19 cellular contexts compared by ENCODE assay signal in the genomic region with DNA sequence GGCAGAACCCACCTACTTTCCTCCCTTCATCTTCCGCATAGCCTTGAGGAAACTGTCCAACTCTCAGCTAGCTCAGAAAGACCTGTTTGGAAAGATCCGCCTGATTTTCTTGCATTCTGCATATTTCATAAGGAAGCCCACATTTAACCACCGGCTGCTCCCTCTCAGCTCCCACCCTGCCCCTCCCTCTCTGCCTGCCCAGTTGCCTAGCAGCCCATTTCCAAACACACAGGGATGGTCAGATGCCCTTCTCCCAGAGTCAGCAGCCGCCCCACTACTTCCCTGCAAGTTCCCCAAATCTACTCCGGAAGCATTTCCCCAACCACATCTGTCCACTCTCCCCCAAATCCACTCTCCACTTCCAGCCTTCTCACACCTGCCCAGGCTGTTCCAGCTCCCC.
A peak's percentile ranks its signal among the peaks of the same experiment; 100 is the strongest.
DNase-seq lines count a peak whose midpoint lies in the region; ATAC-seq and TF ChIP-seq lines count a peak whose summit lies in the region.
"Had no signal": no experiment of that assay in that cellular context is flagged by ENCODE, and none has a peak within 500 bp of the region (broad histone marks: within the 10 kb centered on the region; RNA-seq: fewer than 3 reads in every experiment).

No MANE protein-coding gene starts in this region.

- intact Hi-C loops in right lobe of liver (cut with DNase I), result no loop called here

- no peak for ATAC-seq in right lobe of liver
- no peak for ATAC-seq in HG02642 (IDR thresholded peaks at IDR 0.05; ENCODE audit: poor library complexity, unreplicated experiment)
- ATAC-seq: pancreas, PC-3 had no signal

- peaks cover 96% of the 10 kb centered on the region for H4K20me1 ChIP-seq in smooth muscle cell (ENCODE audit: low read depth)

- H3K9ac ChIP-seq in smooth muscle cell (ENCODE audit: low read depth), result no peak overlapping the region

- no peak overlapping the region for H3K4me2 ChIP-seq in smooth muscle cell

- 33% methylated on average over 5 of the region's 5 CpGs for WGBS in right lobe of liver (ENCODE audit: insufficient coverage, low coverage, low lambda C conversion rate, missing lambda C conversion rate)
- 96% methylated on average over 4 of the region's 5 CpGs for WGBS in smooth muscle cell (ENCODE audit: low lambda C conversion rate)

- peak overlapping the region; percentile 93 to 99 for H3K27ac ChIP-seq in coronary artery
- H3K27ac ChIP-seq in right lobe of liver, result peak overlapping the region in 2 of 3 donors; percentile 94 to 96
- peak overlapping the region; percentile 86 for H3K27ac ChIP-seq in smooth muscle cell (ENCODE audit: low read depth)

- TF ChIP-seq CTCF in coronary artery (IDR thresholded peaks at IDR 0.05), result no peak
- TF ChIP-seq CTCF in right lobe of liver (IDR thresholded peaks at IDR 0.05), result no peak
- no peak for TF ChIP-seq CTCF in smooth muscle cell (IDR thresholded peaks at IDR 0.05; ENCODE audit: borderline replicate concordance, insufficient read depth, poor library complexity, severe bottlenecking)

- DNase-seq in AG08396 (ENCODE audit: low spot score) (peak; percentile 39), coronary artery (ENCODE audit: low spot score) (no peak), right lobe of liver (peak in 1 of 3 donors; percentile 26), smooth muscle cell (lab: John Stamatoyannopoulos, UW; ENCODE audit: unreplicated experiment) (no peak), COR-L47 (lab: John Stamatoyannopoulos, UW) (no peak), cortex of kidney (lab: John Stamatoyannopoulos, UW) (no peak)
- no peak for DNase-seq in activated naive CD4-positive, alpha-beta T cell treated with anti-CD3 and anti-CD28 coated beads, Interleukin-2, amount 50 U/mL, for 16 hours
- DNase-seq: activated CD4-positive, alpha-beta memory T cell treated with anti-CD3 and anti-CD28 coated beads for 36 hours; activated naive CD8-positive, alpha-beta T cell treated with anti-CD3 and anti-CD28 coated beads, Interleukin-2, amount 10 ng/mL, durations not matched to agents 7 days and 5 days; activated T-cell treated with anti-CD3 and anti-CD28 coated beads, Interleukin-2, amount 50 U/mL, for 48 hours; cerebellar nuclear complex; EL; mesendoderm; MG63; NCI-H2029; NCI-H524 treated with DMSO at 0.1 percent for 48 hours; PC-3 had no signal

- H3K27me3 ChIP-seq in right lobe of liver (no peaks in the 10 kb centered on the region), smooth muscle cell (ENCODE audit: low read depth) (no peaks in the 10 kb centered on the region)
- H3K27me3 ChIP-seq: MG63, pancreas had no signal

- H3K4me1 ChIP-seq in right lobe of liver (peaks cover 3 to 79% (median 42%) of the 10 kb centered on the region in 4 donors), smooth muscle cell (ENCODE audit: low read depth) (peaks cover 5% of the 10 kb centered on the region)

- no peak for TF ChIP-seq POLR2A in right lobe of liver (IDR thresholded peaks at IDR 0.05)

- peaks cover 19% of the 10 kb centered on the region for H3F3A ChIP-seq in smooth muscle cell (ENCODE audit: low read depth)

- H3K9me3 ChIP-seq in right lobe of liver, result no peaks in the 10 kb centered on the region
- H3K9me3 ChIP-seq in smooth muscle cell (replicated peaks; ENCODE audit: low read depth), result no peaks in the 10 kb centered on the region
- H3K9me3 ChIP-seq: MG63, pancreas had no signal

- H3K36me3 ChIP-seq in right lobe of liver, result peaks cover 0 to 12% (median 2%) of the 10 kb centered on the region in 4 donors
- H3K36me3 ChIP-seq in smooth muscle cell (ENCODE audit: low read depth), result no peaks in the 10 kb centered on the region
- H3K36me3 ChIP-seq: pancreas had no signal

- peak overlapping the region; percentile 40 for H3K4me3 ChIP-seq in coronary artery
- no peak overlapping the region for H3K4me3 ChIP-seq in right lobe of liver
- no peak overlapping the region for H3K4me3 ChIP-seq in smooth muscle cell
- H3K4me3 ChIP-seq: MG63, pancreas had no signal

- H3K79me2 ChIP-seq in smooth muscle cell (ENCODE audit: low read depth), result peaks cover 70% of the 10 kb centered on the region

- no peak overlapping the region for H2AFZ ChIP-seq in smooth muscle cell (ENCODE audit: low read depth)
